Comparison of ENCODE assay signal across 8 cellular contexts in genomic region chrX:33336783-33337182, GRCh38.
DNase-seq lines count a peak whose midpoint lies in the region; ATAC-seq, FAIRE-seq and TF ChIP-seq lines count a peak whose summit lies in the region.

No MANE protein-coding gene starts in this region.

- H3K9me3 ChIP-seq in adipocyte (ENCODE audit: control insufficient read depth, low read length) (no peaks in the 10 kb centered on the region), HepG2 (ENCODE audit: low read length) (no peaks in the 10 kb centered on the region)

- H3K4me2 ChIP-seq in HepG2 (ENCODE audit: low read depth, low read length), result no peak overlapping the region

- no peak for TF ChIP-seq POLR2A in HepG2 (IDR thresholded peaks at IDR 0.05; ENCODE audit: insufficient read depth in 1 of 2, low read depth in 2 of 2, low read length in 2 of 2)

- peak; percentile 82 for FAIRE-seq in HepG2 (lab: Jason Lieb, UNC)

- H3K4me1 ChIP-seq in adipocyte (ENCODE audit: control insufficient read depth, insufficient read depth, low read length) (peaks cover 17% of the 10 kb centered on the region), HepG2 (ENCODE audit: insufficient read depth, low read length) (no peaks in the 10 kb centered on the region)

- H3K9ac ChIP-seq in adipocyte (ENCODE audit: low read length) (no peak overlapping the region), HepG2 (ENCODE audit: insufficient read depth, low read depth, low read length) (no peak overlapping the region)

- TF ChIP-seq EP300 in HepG2 (IDR thresholded peaks at IDR 0.05; ENCODE audit: low read depth in 2 of 2, low read length in 2 of 2), result no peak
- no peak for TF ChIP-seq EP300 in HepG2 (CRISPR knock-in tag; IDR thresholded peaks at IDR 0.05; ENCODE audit: borderline replicate concordance)

- no peak for TF ChIP-seq RAD21 in HepG2 (CRISPR knock-in tag; IDR thresholded peaks at IDR 0.05)

- TF ChIP-seq CTCF in HepG2 (CRISPR knock-in tag; IDR thresholded peaks at IDR 0.05), result peak; percentile 44

- H3K27me3 ChIP-seq in adipocyte (replicated peaks; ENCODE audit: control insufficient read depth, insufficient read depth, low read length) (peaks cover 5% of the 10 kb centered on the region), HepG2 (ENCODE audit: control insufficient read depth in 1 of 2, insufficient read depth in 2 of 2, low read length in 2 of 2) (no peaks in the 10 kb centered on the region)

- BruUV-seq in HepG2 (replicated peaks; lab: Mats Ljungman, UMichigan), result no TSS peak

- H2AFZ ChIP-seq in HepG2 (ENCODE audit: low read length), result no peak overlapping the region

- intact Hi-C loops in HepG2 (cut with micrococcal nuclease; ENCODE audit: unreplicated experiment), result loop anchor here (2.0 kb wide), 2 partner anchors 806 to 854 kb away; no protein-coding TSS in a partner anchor

- H3K4me3 ChIP-seq in adipocyte (ENCODE audit: low read length), result no peak overlapping the region
- H3K4me3 ChIP-seq in HepG2 (replicated peaks in 1 of 3; ENCODE audit: insufficient read depth in 1 of 3, low read depth in 2 of 3, low read length in 3 of 3), result no peak overlapping the region

- POLR2A ChIA-PET in HepG2 (lab: Yijun Ruan, JAX), result no interaction called here

- DNase-seq in COR-L47 (lab: John Stamatoyannopoulos, UW), result peak; percentile 40
- peak; percentile 2 for DNase-seq in adipocyte (ENCODE audit: low read depth)
- DNase-seq in HepG2 (ENCODE audit: low spot score), result peak; percentile 2
- no peak for DNase-seq in GM03348 (ENCODE audit: low spot score)
- no peak for DNase-seq in mucosa of gallbladder (ENCODE audit: low spot score)

- no peaks in the 10 kb centered on the region for H4K20me1 ChIP-seq in HepG2 (ENCODE audit: insufficient read depth, low read length)

- 1% methylated on average over 6 of the region's 6 CpGs for WGBS in HepG2 (ENCODE audit: low lambda C conversion rate)

- no peaks in the 10 kb centered on the region for H3K36me3 ChIP-seq in adipocyte (ENCODE audit: control insufficient read depth, insufficient read depth, low read length, severe bottlenecking)
- H3K36me3 ChIP-seq in HepG2 (replicated peaks in 1 of 2; ENCODE audit: control insufficient read depth in 1 of 2, insufficient read depth in 2 of 2, low read length in 2 of 2), result no peaks in the 10 kb centered on the region

- CTCF ChIA-PET in HepG2 (lab: Yijun Ruan, JAX; ENCODE audit: low intra/inter-chr PET ratio, low total read pairs), result no interaction called here

- ATAC-seq in HG03342 (IDR thresholded peaks at IDR 0.05; ENCODE audit: unreplicated experiment) (peak; percentile 74), HepG2 (peak; percentile 73), GM18909 (IDR thresholded peaks at IDR 0.05; ENCODE audit: poor library complexity, unreplicated experiment) (no peak), GM18517 (IDR thresholded peaks at IDR 0.05; ENCODE audit: unreplicated experiment) (no peak)

- no peaks in the 10 kb centered on the region for H3K79me2 ChIP-seq in HepG2 (ENCODE audit: insufficient read depth, low read length)

- H3K27ac ChIP-seq in HepG2 (ENCODE audit: extremely low read length, insufficient read depth, low read length), result no peak overlapping the region

- in situ Hi-C loops in HepG2 (cut with HindIII; ENCODE audit: extremely low pct_ligation_motif_present, low pct_unique_long_range_greater_than_20kb), result loop anchor here (10.0 kb wide), 1 partner anchor 802 kb away; no protein-coding TSS in a partner anchor

TF ChIP-seq in HepG2, 621 proteins besides CTCF, POLR2A, EP300 and RAD21:
- TF ChIP-seq SMC3 (IDR thresholded peaks at IDR 0.05; ENCODE audit: low read length) (peak; percentile 20; the same call in 1 of the 2 replicates), ZNF615 (CRISPR knock-in tag; IDR thresholded peaks at IDR 0.05; ENCODE audit: borderline replicate concordance) (no peak), JUN (CRISPR knock-in tag; IDR thresholded peaks at IDR 0.05) (no peak), STAG1 (CRISPR knock-in tag; IDR thresholded peaks at IDR 0.05) (peak; percentile 42), ZNF737 (CRISPR knock-in tag; IDR thresholded peaks at IDR 0.05; ENCODE audit: borderline replicate concordance) (no peak), PRDM15 (CRISPR knock-in tag; IDR thresholded peaks at IDR 0.05) (no peak), ZNF574 (CRISPR knock-in tag; IDR thresholded peaks at IDR 0.05) (no peak), TAF1 (CRISPR knock-in tag; IDR thresholded peaks at IDR 0.05) (no peak), SNAPC4 (CRISPR knock-in tag; IDR thresholded peaks at IDR 0.05) (no peak), AHR (CRISPR knock-in tag; IDR thresholded peaks at IDR 0.05) (no peak)

Comparison
In these comparisons a context has a peak if more than half of its experiments do, and no peak if none do; other contexts are left out.
1. DNase-seq: peak in COR-L47 (single experiment), adipocyte (single experiment) and HepG2 (single experiment); none in GM03348 (single experiment) and mucosa of gallbladder (single experiment).
2. ATAC-seq: peak in HG03342 (single experiment) and HepG2 (single experiment); none in GM18909 (single experiment) and GM18517 (single experiment).